In the genomic region with DNA sequence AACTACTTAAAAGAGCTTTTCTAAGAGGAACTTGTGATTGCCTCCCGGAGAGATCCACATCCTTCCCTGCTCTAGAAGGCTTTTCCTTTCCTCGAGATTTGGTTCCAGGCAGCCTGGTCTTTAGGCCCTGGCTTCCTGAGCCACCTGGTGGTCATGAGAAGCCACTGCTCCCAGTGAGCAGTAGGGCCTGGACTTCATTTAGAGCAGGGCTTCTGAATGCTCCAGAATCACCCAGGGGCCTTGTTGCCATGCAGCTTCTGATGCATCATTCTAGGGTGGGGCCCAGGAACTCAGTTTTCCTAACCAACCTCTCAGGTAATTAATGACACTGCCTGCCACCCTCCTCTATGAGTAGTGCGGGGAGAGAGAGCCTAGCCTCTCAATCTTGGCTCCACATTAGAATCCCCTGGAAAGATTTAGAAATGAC, we compare ENCODE assay signal across 8 cellular contexts. TPM values are rescaled to one million over a fixed set of nuclear protein-coding genes. Genes with fewer than 3 reads are reported as not detected.
DNase-seq lines count a peak whose midpoint lies in the region; ATAC-seq and TF ChIP-seq lines count a peak whose summit lies in the region.

No MANE protein-coding gene starts in this region.

- H3K27ac Mint-ChIP-seq in activated CD8-positive, alpha-beta memory T cell treated with anti-CD3 and anti-CD28 coated beads, Interleukin-2, amount 10 ng/mL, durations not matched to agents 7 days and 5 days = peak overlapping the region; percentile 25

- TF ChIP-seq CTCF in epithelial cell of esophagus (IDR thresholded peaks at IDR 0.05; ENCODE audit: insufficient read depth, low read depth, low read length, missing control alignments) = peak; percentile 99

- H3K36me3 Mint-ChIP-seq in activated CD8-positive, alpha-beta memory T cell treated with anti-CD3 and anti-CD28 coated beads, Interleukin-2, amount 10 ng/mL, durations not matched to agents 7 days and 5 days = peaks cover 59% of the 10 kb centered on the region

- H3K4me3 ChIP-seq in epithelial cell of esophagus (ENCODE audit: low read length) = no peak overlapping the region

- DNase-seq in CD1c-positive myeloid dendritic cell (ENCODE audit: extremely low spot score) = peak; percentile 79
- DNase-seq in NCI-H510A (lab: John Stamatoyannopoulos, UW) = peak; percentile 31
- DNase-seq in activated CD8-positive, alpha-beta memory T cell treated with anti-CD3 and anti-CD28 coated beads, Interleukin-2, amount 10 ng/mL, durations not matched to agents 7 days and 5 days = peak; percentile 63
- peak; percentile 89 for DNase-seq in epithelial cell of esophagus (ENCODE audit: low read depth)
- peak; percentile 68 for DNase-seq in mucosa of gallbladder (ENCODE audit: low spot score)
- peak; percentile 48 for DNase-seq in stimulated activated naive CD8-positive, alpha-beta T cell treated with anti-CD3 and anti-CD28 coated beads, Interleukin-15, Interleukin-2, amounts not matched to agents 100 U/mL and 50 U/mL, for 24 hours

- no peaks in the 10 kb centered on the region for H3K27me3 Mint-ChIP-seq in activated CD8-positive, alpha-beta memory T cell treated with anti-CD3 and anti-CD28 coated beads, Interleukin-2, amount 10 ng/mL, durations not matched to agents 7 days and 5 days

- ATAC-seq in GM18907 (IDR thresholded peaks at IDR 0.05; ENCODE audit: unreplicated experiment) (peak; percentile 88), HG03159 (IDR thresholded peaks at IDR 0.05; ENCODE audit: unreplicated experiment) (peak; percentile 89)
- ATAC-seq in activated CD8-positive, alpha-beta memory T cell treated with anti-CD3 and anti-CD28 coated beads, Interleukin-2, amount 10 ng/mL, durations not matched to agents 7 days and 5 days = peak; percentile 88
- ATAC-seq in stimulated activated naive CD8-positive, alpha-beta T cell treated with anti-CD3 and anti-CD28 coated beads, Interleukin-15, Interleukin-2, amounts not matched to agents 100 U/mL and 50 U/mL, for 24 hours = peak; percentile 77

- CTCF ChIA-PET in activated CD8-positive, alpha-beta memory T cell treated with anti-CD3 and anti-CD28 coated beads, Interleukin-2, amount 10 ng/mL, durations not matched to agents 7 days and 5 days (lab: Charles Lee) = interaction anchor here (0.7 to 7.4 kb wide), 15 partner anchors 9 to 68 kb away, joined by 3 to 58 read pairs (median 4); partner anchors contain the start of gene PSMD6

- no peak overlapping the region for H3K4me3 Mint-ChIP-seq in activated CD8-positive, alpha-beta memory T cell treated with anti-CD3 and anti-CD28 coated beads, Interleukin-2, amount 10 ng/mL, durations not matched to agents 7 days and 5 days

- no peaks in the 10 kb centered on the region for H3K9me3 Mint-ChIP-seq in activated CD8-positive, alpha-beta memory T cell treated with anti-CD3 and anti-CD28 coated beads, Interleukin-2, amount 10 ng/mL, durations not matched to agents 7 days and 5 days (ENCODE audit: low read depth)

- peaks cover 7% of the 10 kb centered on the region for H3K4me1 Mint-ChIP-seq in activated CD8-positive, alpha-beta memory T cell treated with anti-CD3 and anti-CD28 coated beads, Interleukin-2, amount 10 ng/mL, durations not matched to agents 7 days and 5 days

RNA-seq across cellular contexts. Expression of gene PSMD6, which starts 29.6 kb away (rescaled TPM):
- 10 to 100 TPM; 68.0 to 94.9 TPM for total RNA-seq in activated CD8-positive, alpha-beta memory T cell treated with anti-CD3 and anti-CD28 coated beads, Interleukin-2, amount 10 ng/mL, durations not matched to agents 7 days and 5 days
- total RNA-seq in mucosa of gallbladder = 53.5 TPM

Comparison
In these comparisons a context has a peak if more than half of its experiments do, and no peak if none do; other contexts are left out.
1. DNase-seq: peak in every context shown above with its lines; median percentile 89 in epithelial cell of esophagus; 79 in CD1c-positive myeloid dendritic cell; 68 in mucosa of gallbladder; 63 in activated CD8-positive, alpha-beta memory T cell treated with anti-CD3 and anti-CD28 coated beads, Interleukin-2, amount 10 ng/mL, durations not matched to agents 7 days and 5 days; 48 in stimulated activated naive CD8-positive, alpha-beta T cell treated with anti-CD3 and anti-CD28 coated beads, Interleukin-15, Interleukin-2, amounts not matched to agents 100 U/mL and 50 U/mL, for 24 hours; 31 in NCI-H510A.